1 cellular context compared by ENCODE assay signal in the genomic region with DNA sequence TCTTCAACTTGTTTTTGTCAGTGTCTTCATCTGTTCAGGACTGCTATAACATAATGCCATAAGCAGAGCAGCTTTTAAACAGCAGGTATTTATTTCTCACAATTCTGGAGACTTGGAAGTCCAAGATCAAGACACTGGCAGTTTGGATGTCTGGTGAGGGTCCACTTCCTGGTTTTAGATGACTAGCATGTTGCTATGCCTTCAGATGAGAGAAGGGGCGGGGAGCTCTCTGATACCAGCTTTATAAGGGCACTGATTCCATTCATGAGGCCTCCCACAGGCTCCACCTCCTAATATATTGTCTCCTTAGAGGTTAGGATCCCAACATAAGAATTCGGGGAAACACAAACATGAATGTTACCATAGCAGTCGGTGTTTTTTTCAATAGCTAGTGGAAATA.
TF ChIP-seq lines count a peak whose summit lies in the region.

No MANE protein-coding gene starts in this region.

TF ChIP-seq in IMR-90, 13 proteins besides CTCF, POLR2A, EP300 and RAD21:
- TF ChIP-seq, protein P1, sequence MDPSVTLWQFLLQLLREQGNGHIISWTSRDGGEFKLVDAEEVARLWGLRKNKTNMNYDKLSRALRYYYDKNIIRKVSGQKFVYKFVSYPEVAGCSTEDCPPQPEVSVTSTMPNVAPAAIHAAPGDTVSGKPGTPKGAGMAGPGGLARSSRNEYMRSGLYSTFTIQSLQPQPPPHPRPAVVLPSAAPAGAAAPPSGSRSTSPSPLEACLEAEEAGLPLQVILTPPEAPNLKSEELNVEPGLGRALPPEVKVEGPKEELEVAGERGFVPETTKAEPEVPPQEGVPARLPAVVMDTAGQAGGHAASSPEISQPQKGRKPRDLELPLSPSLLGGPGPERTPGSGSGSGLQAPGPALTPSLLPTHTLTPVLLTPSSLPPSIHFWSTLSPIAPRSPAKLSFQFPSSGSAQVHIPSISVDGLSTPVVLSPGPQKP (IDR thresholded peaks at IDR 0.05; ENCODE audit: borderline replicate concordance, low read depth, low read length): no peak
- TF ChIP-seq BHLHE40 (IDR thresholded peaks at IDR 0.05; ENCODE audit: low read depth, low read length): no peak
- no peak for TF ChIP-seq CHD1 (IDR thresholded peaks at IDR 0.05; ENCODE audit: low read depth, low read length)
- TF ChIP-seq RFX5 (IDR thresholded peaks at IDR 0.05; ENCODE audit: low read depth, low read length): no peak
- no peak for TF ChIP-seq NFE2L2 (IDR thresholded peaks at IDR 0.05; ENCODE audit: low read depth, low read length)
- TF ChIP-seq, protein P2, sequence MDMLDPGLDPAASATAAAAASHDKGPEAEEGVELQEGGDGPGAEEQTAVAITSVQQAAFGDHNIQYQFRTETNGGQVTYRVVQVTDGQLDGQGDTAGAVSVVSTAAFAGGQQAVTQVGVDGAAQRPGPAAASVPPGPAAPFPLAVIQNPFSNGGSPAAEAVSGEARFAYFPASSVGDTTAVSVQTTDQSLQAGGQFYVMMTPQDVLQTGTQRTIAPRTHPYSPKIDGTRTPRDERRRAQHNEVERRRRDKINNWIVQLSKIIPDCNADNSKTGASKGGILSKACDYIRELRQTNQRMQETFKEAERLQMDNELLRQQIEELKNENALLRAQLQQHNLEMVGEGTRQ (IDR thresholded peaks at IDR 0.05; ENCODE audit: low read depth, low read length): no peak
- no peak for TF ChIP-seq CEBPB (IDR thresholded peaks at IDR 0.05; ENCODE audit: low read depth, low read length)
